ENCODE assay signal across 19 cellular contexts in genomic region chr12:114670257-114670955, GRCh38. TPM values are rescaled to one million over a fixed set of nuclear protein-coding genes. Genes with fewer than 3 reads are reported as not detected.
A peak's percentile ranks its signal among the peaks of the same experiment; 100 is the strongest.
DNase-seq lines count a peak whose midpoint lies in the region; ATAC-seq and TF ChIP-seq lines count a peak whose summit lies in the region.
"Had no signal": no experiment of that assay in that cellular context is flagged by ENCODE, and none has a peak within 500 bp of the region (broad histone marks: within the 10 kb centered on the region; RNA-seq: fewer than 3 reads in every experiment).

No MANE protein-coding gene starts in this region.

- H3K27me3 Mint-ChIP-seq in endodermal cell (ENCODE audit: insufficient read depth), result peaks cover 92% of the 10 kb centered on the region

- no peaks in the 10 kb centered on the region for H3K9me3 Mint-ChIP-seq in endodermal cell
- H3K9me3 Mint-ChIP-seq: activated CD4-positive, alpha-beta memory T cell treated with anti-CD3 and anti-CD28 coated beads, Interleukin-2, amount 10 ng/mL, durations not matched to agents 7 days and 5 days; activated T-helper 1 cell treated with anti-CD3 and anti-CD28 coated beads, Interleukin-12 subunit alpha, Interleukin-12 subunit beta, Interleukin-2, Interleukin-4 antibody, amounts not matched to agents 30 ng/mL and 10 ng/mL and 1 ng/mL, durations not matched to agents 14 hours and 24 hours and 36 hours had no signal

- TF ChIP-seq CTCF in endodermal cell (conservative IDR thresholded peaks at IDR 0.05) (no peak), upper lobe of right lung (IDR thresholded peaks at IDR 0.05) (no peak), GM13976 (IDR thresholded peaks at IDR 0.05; ENCODE audit: borderline replicate concordance, control extremely low read depth, extremely low read depth, insufficient read depth, missing control alignments) (no peak)

- H3K27ac Mint-ChIP-seq in endodermal cell, result no peak overlapping the region
- H3K27ac Mint-ChIP-seq: activated CD4-positive, alpha-beta memory T cell treated with anti-CD3 and anti-CD28 coated beads, Interleukin-2, amount 10 ng/mL, durations not matched to agents 7 days and 5 days; activated T-helper 1 cell treated with anti-CD3 and anti-CD28 coated beads, Interleukin-12 subunit alpha, Interleukin-12 subunit beta, Interleukin-2, Interleukin-4 antibody, amounts not matched to agents 30 ng/mL and 10 ng/mL and 1 ng/mL, durations not matched to agents 14 hours and 24 hours and 36 hours had no signal

- no peaks in the 10 kb centered on the region for H3K9me3 ChIP-seq in endodermal cell (ENCODE audit: control insufficient read depth, low read length)
- H3K9me3 ChIP-seq in muscle layer of duodenum (ENCODE audit: control insufficient read depth in 1 of 2, low read length in 2 of 2), result no peaks in the 10 kb centered on the region
- no peaks in the 10 kb centered on the region for H3K9me3 ChIP-seq in upper lobe of right lung
- H3K9me3 ChIP-seq: MG63, SK-N-SH had no signal

- peak overlapping the region; percentile 61 for H3K4me3 Mint-ChIP-seq in endodermal cell
- H3K4me3 Mint-ChIP-seq: activated CD4-positive, alpha-beta memory T cell treated with anti-CD3 and anti-CD28 coated beads, Interleukin-2, amount 10 ng/mL, durations not matched to agents 7 days and 5 days; activated T-helper 1 cell treated with anti-CD3 and anti-CD28 coated beads, Interleukin-12 subunit alpha, Interleukin-12 subunit beta, Interleukin-2, Interleukin-4 antibody, amounts not matched to agents 30 ng/mL and 10 ng/mL and 1 ng/mL, durations not matched to agents 14 hours and 24 hours and 36 hours had no signal

- peaks cover 91% of the 10 kb centered on the region for H3K27me3 ChIP-seq in endodermal cell (ENCODE audit: control insufficient read depth, insufficient read depth, low read length, poor library complexity, severe bottlenecking)
- peaks cover 6% of the 10 kb centered on the region for H3K27me3 ChIP-seq in muscle layer of duodenum (ENCODE audit: low read depth, low read length)
- peaks cover 56% of the 10 kb centered on the region for H3K27me3 ChIP-seq in upper lobe of right lung
- H3K27me3 ChIP-seq: MG63 had no signal

- ATAC-seq in upper lobe of right lung, result no peak

- DNase-seq in HuH-7.5 (ENCODE audit: low spot score) (peak; percentile 3), endodermal cell (no peak), upper lobe of right lung (no peak), GM13976 (ENCODE audit: low spot score) (no peak)
- no peak for DNase-seq in activated CD4-positive, CD25-positive, alpha-beta regulatory T cell treated with anti-CD3 and anti-CD28 coated beads, Interleukin-2, amount 50 U/mL, for 72 hours
- no peak for DNase-seq in activated CD8-positive, alpha-beta memory T cell treated with anti-CD3 and anti-CD28 coated beads for 24 hours
- DNase-seq: activated CD4-positive, alpha-beta memory T cell treated with anti-CD3 and anti-CD28 coated beads, Interleukin-2, amount 10 ng/mL, durations not matched to agents 7 days and 5 days; amygdala; C1 segment of cervical spinal cord; DMS79 treated with DMSO at 0.1 percent for 48 hours; head of caudate nucleus; kidney; MG63; NCI-H187 treated with DMSO at 0.1 percent for 48 hours; NCI-H524; substantia nigra had no signal

- peaks cover 9% of the 10 kb centered on the region for H3K4me1 ChIP-seq in endodermal cell (ENCODE audit: control insufficient read depth, insufficient read depth, low read length)
- H3K4me1 ChIP-seq in muscle layer of duodenum (ENCODE audit: control insufficient read depth in 1 of 2, insufficient read depth in 2 of 2, low read length in 2 of 2), result peaks cover 0 to 18% of the 10 kb centered on the region in 2 donors
- H3K4me1 ChIP-seq in upper lobe of right lung, result peaks cover 9% of the 10 kb centered on the region

- no peak overlapping the region for H3K9ac ChIP-seq in endodermal cell (ENCODE audit: extremely low read depth, low read length, poor library complexity, severe bottlenecking)
- H3K9ac ChIP-seq: SK-N-SH had no signal

- peaks cover 51% of the 10 kb centered on the region for H3K4me1 Mint-ChIP-seq in endodermal cell

- WGBS in endodermal cell (ENCODE audit: insufficient coverage in 1 of 2, insufficient read length in 1 of 2), 2 experiments, result 0 to 18% methylated on average over 1 to 2 of the region's 3 CpGs

- H3K36me3 ChIP-seq in endodermal cell (ENCODE audit: control insufficient read depth, insufficient read depth, low read length) (peaks cover 17% of the 10 kb centered on the region), muscle layer of duodenum (ENCODE audit: control insufficient read depth in 1 of 2, insufficient read depth in 2 of 2, low read length in 2 of 2) (peaks cover 6 to 7% of the 10 kb centered on the region in 2 donors), upper lobe of right lung (peaks cover 8% of the 10 kb centered on the region)

- in situ Hi-C loops in GM13976 (cut with MboI; ENCODE audit: low sequenced_read_pairs, unreplicated experiment), result no loop called here

- intact Hi-C loops in upper lobe of right lung (cut with DNase I), result no loop called here

- H3K36me3 Mint-ChIP-seq in endodermal cell (ENCODE audit: low read depth), result peaks cover 41% of the 10 kb centered on the region

- no peak overlapping the region for H3K4me3 ChIP-seq in endodermal cell (ENCODE audit: low read length)
- H3K4me3 ChIP-seq in muscle layer of duodenum (ENCODE audit: low read depth in 1 of 2, low read length in 2 of 2), result no peak overlapping the region
- peak overlapping the region; percentile 45 for H3K4me3 ChIP-seq in upper lobe of right lung
- H3K4me3 ChIP-seq: MG63 had no signal

- H3K27ac ChIP-seq in endodermal cell (ENCODE audit: low read depth, low read length) (no peak overlapping the region), muscle layer of duodenum (ENCODE audit: low read length) (peak overlapping the region; percentile 34), upper lobe of right lung (peak overlapping the region; percentile 79)

RNA-seq across cellular contexts. Expression of gene TBX3, which starts 13.6 kb away (rescaled TPM):
- total RNA-seq in endodermal cell (10 to 100 TPM; 80.8 to 88.1 TPM), upper lobe of right lung (35.9 TPM)
- 5.5 TPM for polyA plus RNA-seq in endodermal cell (2013, experiment 1 of 2)
- polyA plus RNA-seq in endodermal cell (2013, experiment 2 of 2), result 5.9 TPM
- total RNA-seq: activated CD4-positive, alpha-beta memory T cell treated with anti-CD3 and anti-CD28 coated beads, Interleukin-2, amount 10 ng/mL, durations not matched to agents 7 days and 5 days; activated T-helper 1 cell treated with anti-CD3 and anti-CD28 coated beads, Interleukin-12 subunit alpha, Interleukin-12 subunit beta, Interleukin-2, Interleukin-4 antibody, amounts not matched to agents 30 ng/mL and 10 ng/mL and 1 ng/mL, durations not matched to agents 14 hours and 24 hours and 36 hours had no signal
